21 cellular contexts compared by ENCODE assay signal in the genomic region with DNA sequence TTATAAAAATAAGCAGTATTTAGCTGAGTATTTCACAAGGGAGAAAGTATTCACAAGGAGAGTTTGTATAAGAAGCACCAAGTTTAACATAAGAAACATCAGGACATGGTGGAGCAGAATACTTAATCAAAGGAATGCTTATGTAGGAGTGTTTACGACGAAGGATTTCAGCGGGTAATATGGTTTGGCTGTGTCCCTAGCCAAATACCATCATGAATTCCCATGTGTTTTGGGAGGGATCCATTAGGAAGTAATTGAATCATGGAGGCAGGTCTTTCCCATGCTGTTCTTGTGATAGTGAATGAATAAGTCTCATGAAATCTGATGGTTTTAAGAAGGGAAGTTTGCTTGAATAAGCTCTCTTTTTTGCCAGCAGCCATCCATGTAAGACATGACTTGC.
"Had no signal": no experiment of that assay in that cellular context is flagged by ENCODE, and none has a peak within 500 bp of the region (broad histone marks: within the 10 kb centered on the region; RNA-seq: fewer than 3 reads in every experiment).

No MANE protein-coding gene starts in this region.

- DNase-seq: activated CD4-positive, alpha-beta T cell treated with anti-CD3 and anti-CD28 coated beads for 1 hour; activated CD4-positive, alpha-beta T cell treated with anti-CD3 and anti-CD28 coated beads, Interleukin-2, amount 10 ng/mL, durations not matched to agents 24 days and 14 days; activated CD4-positive, alpha-beta T cell treated with anti-CD3 and anti-CD28 coated beads, Interleukin-2, amount 50 U/mL, for 48 hours; activated effector memory CD4-positive, alpha-beta T cell treated with anti-CD3 and anti-CD28 coated beads, Interleukin-2, amount 50 U/mL, for 16 hours; activated naive CD4-positive, alpha-beta T cell treated with anti-CD3 and anti-CD28 coated beads, Interleukin-2, amount 10 ng/mL, durations not matched to agents 7 days and 5 days; activated naive CD8-positive, alpha-beta T cell treated with anti-CD3 and anti-CD28 coated beads for 36 hours; activated T-cell treated with anti-CD3 and anti-CD28 coated beads, Interleukin-2, amount 50 U/mL, for 4 hours; aorta; caudate nucleus; Karpas-422; MM.1S; NCI-H1105; NCI-H1436; NCI-H1694 treated with DMSO at 0.1 percent for 48 hours; NCI-H2081; NCI-H510A treated with DMSO at 0.1 percent for 48 hours; NCI-H69; PC-3; SHP77 treated with DMSO at 0.1 percent for 48 hours; T-helper 17 cell; T-helper 9 cell had no signal
